ENCODE assay signal across 10 cellular contexts in genomic region chr16:57800213-57801097, GRCh38. TPM values are rescaled to one million over a fixed set of nuclear protein-coding genes. Genes with fewer than 3 reads are reported as not detected.
A peak's percentile ranks its signal among the peaks of the same experiment; 100 is the strongest.
DNase-seq lines count a peak whose midpoint lies in the region; ATAC-seq and TF ChIP-seq lines count a peak whose summit lies in the region.
"Had no signal": no experiment of that assay in that cellular context is flagged by ENCODE, and none has a peak within 500 bp of the region (broad histone marks: within the 10 kb centered on the region; RNA-seq: fewer than 3 reads in every experiment).

No MANE protein-coding gene starts in this region.

- POLR2A ChIA-PET in AG04450 (lab: Yijun Ruan, JAX) (no interaction called here), Panc1 (lab: Charles Lee) (interaction anchor here (0.6 kb wide), 1 partner anchor 547 kb away, joined by 5 read pairs; no protein-coding TSS in a partner anchor)
- POLR2A ChIA-PET in activated CD8-positive, alpha-beta T cell treated with anti-CD3 and anti-CD28 coated beads, Interleukin-2, amount 10 ng/mL, durations not matched to agents 7 days and 5 days (lab: Charles Lee) = no interaction called here

- intact Hi-C loops in Panc1 (cut with micrococcal nuclease; ENCODE audit: unreplicated experiment) = no loop called here

- H3K27ac Mint-ChIP-seq in neural crest cell (ENCODE audit: unreplicated experiment) = peak overlapping the region; percentile 9
- H3K27ac Mint-ChIP-seq in activated CD8-positive, alpha-beta T cell treated with anti-CD3 and anti-CD28 coated beads, Interleukin-2, amount 10 ng/mL, durations not matched to agents 7 days and 5 days = no peak overlapping the region
- H3K27ac Mint-ChIP-seq: memory B cell had no signal

- no peaks in the 10 kb centered on the region for H3K27me3 Mint-ChIP-seq in neural crest cell (ENCODE audit: low read depth)
- peaks cover 37% of the 10 kb centered on the region for H3K27me3 Mint-ChIP-seq in activated CD8-positive, alpha-beta T cell treated with anti-CD3 and anti-CD28 coated beads, Interleukin-2, amount 10 ng/mL, durations not matched to agents 7 days and 5 days (ENCODE audit: low read depth)

- in situ Hi-C loops in Panc1 (cut with HindIII; ENCODE audit: low pct_unique_long_range_greater_than_20kb, low sequenced_read_pairs) = no loop called here

- no peaks in the 10 kb centered on the region for H3K9me3 Mint-ChIP-seq in neural crest cell
- no peaks in the 10 kb centered on the region for H3K9me3 Mint-ChIP-seq in activated CD8-positive, alpha-beta T cell treated with anti-CD3 and anti-CD28 coated beads, Interleukin-2, amount 10 ng/mL, durations not matched to agents 7 days and 5 days (ENCODE audit: insufficient read depth)
- H3K9me3 Mint-ChIP-seq: memory B cell had no signal

- CTCF ChIA-PET in AG04450 (lab: Charles Lee) (interaction anchor here (0.6 to 2.4 kb wide), 8 partner anchors 8 to 243 kb away, joined by 3 to 7 read pairs (median 6); no protein-coding TSS in a partner anchor), Panc1 (lab: Charles Lee) (interaction anchor here (0.7 kb wide), 1 partner anchor 63 kb away, joined by 3 read pairs; no protein-coding TSS in a partner anchor)
- CTCF ChIA-PET in activated CD8-positive, alpha-beta T cell treated with anti-CD3 and anti-CD28 coated beads, Interleukin-2, amount 10 ng/mL, durations not matched to agents 7 days and 5 days (lab: Charles Lee) = interaction anchor here (1.1 to 1.5 kb wide), 3 partner anchors 10 to 152 kb away, joined by 3 to 7 read pairs (median 4); no protein-coding TSS in a partner anchor

- no peak for DNase-seq in AG04450 (ENCODE audit: low read depth, low spot score)
- DNase-seq in Panc1 (ENCODE audit: low read depth, low spot score) = no peak
- no peak for DNase-seq in neural crest cell (ENCODE audit: low read depth, low spot score)
- DNase-seq in D341Med (ENCODE audit: low spot score) = no peak
- DNase-seq in SK-N-DZ (ENCODE audit: low spot score) = no peak
- DNase-seq in stimulated activated CD8-positive, alpha-beta memory T cell treated with anti-CD3 and anti-CD28 coated beads, Interleukin-4, amount 100 ng/mL, for 48 hours = no peak
- DNase-seq in activated CD8-positive, alpha-beta T cell treated with anti-CD3 and anti-CD28 coated beads, Interleukin-2, amount 10 ng/mL, durations not matched to agents 7 days and 5 days = no peak
- DNase-seq: SHP77 treated with DMSO at 0.1 percent for 48 hours had no signal

- H3K36me3 ChIP-seq in Panc1 (ENCODE audit: control insufficient read depth, insufficient read depth, low read length) (no peaks in the 10 kb centered on the region), endocrine pancreas (ENCODE audit: control insufficient read depth, insufficient read depth, low read length) (no peaks in the 10 kb centered on the region)

- H3K27me3 ChIP-seq in AG04450 (ENCODE audit: control insufficient read depth, insufficient read depth, low read length) (no peaks in the 10 kb centered on the region), Panc1 (ENCODE audit: control insufficient read depth, insufficient read depth, low read length) (no peaks in the 10 kb centered on the region), endocrine pancreas (ENCODE audit: control insufficient read depth, insufficient read depth, low read length) (no peaks in the 10 kb centered on the region)

- H3K9me3 ChIP-seq in AG04450 (ENCODE audit: control insufficient read depth, insufficient read depth, low read length) (no peaks in the 10 kb centered on the region), Panc1 (ENCODE audit: control insufficient read depth, insufficient read depth, low read depth, low read length) (no peaks in the 10 kb centered on the region), endocrine pancreas (ENCODE audit: control insufficient read depth, low read length) (no peaks in the 10 kb centered on the region)

- peak overlapping the region; percentile 78 for H3K4me3 ChIP-seq in AG04450 (ENCODE audit: low read depth, low read length)
- H3K4me3 ChIP-seq in Panc1 (ENCODE audit: low read depth in 2 of 2, low read length in 2 of 2) = peak overlapping the region; percentile 54 to 69
- peak overlapping the region; percentile 59 for H3K4me3 ChIP-seq in endocrine pancreas (ENCODE audit: control insufficient read depth, insufficient read depth, low read length)

- H3K27ac ChIP-seq in AG04450 (ENCODE audit: low read depth, low read length) = peak overlapping the region; percentile 21
- H3K27ac ChIP-seq in Panc1 (ENCODE audit: low read length) = peak overlapping the region; percentile 82

- TF ChIP-seq CTCF in AG04450 (IDR thresholded peaks at IDR 0.05; ENCODE audit: low read depth, low read length) (no peak), Panc1 (IDR thresholded peaks at IDR 0.05) (no peak), neural crest cell (conservative IDR thresholded peaks at IDR 0.05) (no peak)

- H3K4me1 ChIP-seq in Panc1 (ENCODE audit: control insufficient read depth, insufficient read depth, low read length) (peaks cover 37% of the 10 kb centered on the region), endocrine pancreas (ENCODE audit: control insufficient read depth, insufficient read depth, low read length) (no peaks in the 10 kb centered on the region)

- H3K9ac ChIP-seq in endocrine pancreas (ENCODE audit: control insufficient read depth, insufficient read depth, low read length) = peak overlapping the region; percentile 62

- H3K4me1 Mint-ChIP-seq in neural crest cell = peaks cover 50% of the 10 kb centered on the region
- peaks cover 27% of the 10 kb centered on the region for H3K4me1 Mint-ChIP-seq in activated CD8-positive, alpha-beta T cell treated with anti-CD3 and anti-CD28 coated beads, Interleukin-2, amount 10 ng/mL, durations not matched to agents 7 days and 5 days (ENCODE audit: low read depth)

- peak overlapping the region; percentile 87 for H3K4me3 Mint-ChIP-seq in neural crest cell
- no peak overlapping the region for H3K4me3 Mint-ChIP-seq in activated CD8-positive, alpha-beta T cell treated with anti-CD3 and anti-CD28 coated beads, Interleukin-2, amount 10 ng/mL, durations not matched to agents 7 days and 5 days
- H3K4me3 Mint-ChIP-seq: memory B cell had no signal

- BruUV-seq in Panc1 (replicated peaks; lab: Mats Ljungman, UMichigan) = no TSS peak

- no peaks in the 10 kb centered on the region for H3K36me3 Mint-ChIP-seq in neural crest cell (ENCODE audit: low read depth)
- H3K36me3 Mint-ChIP-seq in activated CD8-positive, alpha-beta T cell treated with anti-CD3 and anti-CD28 coated beads, Interleukin-2, amount 10 ng/mL, durations not matched to agents 7 days and 5 days (ENCODE audit: low read depth) = no peaks in the 10 kb centered on the region

- no peak for ATAC-seq in Panc1
- no peak for ATAC-seq in activated CD8-positive, alpha-beta T cell treated with anti-CD3 and anti-CD28 coated beads, Interleukin-2, amount 10 ng/mL, durations not matched to agents 7 days and 5 days

RNA-seq across cellular contexts. Expression of gene KIFC3, which starts 1.8 kb away (rescaled TPM):
- polyA plus RNA-seq in AG04450 (2011; rRNA removed) = 24.4 and 31.2 TPM in 2 replicates
- 34.6 and 56.5 TPM in 2 replicates for polyA minus RNA-seq in AG04450 (2011; rRNA and poly(A)+ RNA removed)
- 51.5 TPM for total RNA-seq in Panc1 (2021; ENCODE audit: unreplicated experiment)
- 79.0 TPM for polyA plus RNA-seq in Panc1 (2012; ENCODE audit: insufficient read length)
- 25.1 TPM in 2 replicates for total RNA-seq in neural crest cell
- 0.64 and 0.89 TPM in 2 replicates for polyA plus RNA-seq in SK-N-DZ (2014; cell fraction: cytosol; rRNA removed)
- polyA plus RNA-seq in SK-N-DZ (2014; cell fraction: nucleus; rRNA removed) = 2.8 and 5.1 TPM in 2 replicates
- under 1 TPM in 1 of 2 experiments, not detected in 1; 0.53 TPM for total RNA-seq in activated CD8-positive, alpha-beta T cell treated with anti-CD3 and anti-CD28 coated beads, Interleukin-2, amount 10 ng/mL, durations not matched to agents 7 days and 5 days

Comparison
In these comparisons a context has a peak if more than half of its experiments do, and no peak if none do; other contexts are left out.
1. RNA of gene KIFC3, which starts 1.8 kb away (total RNA-seq): 51.5 TPM in Panc1 (single experiment) and 25.1 TPM in neural crest cell; 0.53 TPM in activated CD8-positive, alpha-beta T cell treated with anti-CD3 and anti-CD28 coated beads, Interleukin-2, amount 10 ng/mL, durations not matched to agents 7 days and 5 days; every median in the first group is over 10 times any median in the second.
2. Peak in every context shown above with its lines, with median percentiles within 50 percentile points of each other: H3K4me3 ChIP-seq.